Comparison of ENCODE assay signal across 14 cellular contexts in genomic region chr11:32396991-32397390, GRCh38.
"Had no signal": no experiment of that assay in that cellular context is flagged by ENCODE, and none has a peak within 500 bp of the region (broad histone marks: within the 10 kb centered on the region; RNA-seq: fewer than 3 reads in every experiment).

No MANE protein-coding gene starts in this region.

- DNase-seq: activated CD4-positive, alpha-beta T cell treated with anti-CD3 and anti-CD28 coated beads, Interleukin-2, amount 50 U/mL, for 1 hour; amniotic stem cell; kidney glomerular epithelial cell; lower lobe of right lung; midbrain; naive B cell; pancreas; T-helper 2 cell; tibial artery had no signal

- H3K4me3 ChIP-seq: breast epithelium, gastroesophageal sphincter, hepatocyte, lower lobe of right lung, pancreas, skin epidermis, tibial artery, vagina had no signal
